In the genomic region with DNA sequence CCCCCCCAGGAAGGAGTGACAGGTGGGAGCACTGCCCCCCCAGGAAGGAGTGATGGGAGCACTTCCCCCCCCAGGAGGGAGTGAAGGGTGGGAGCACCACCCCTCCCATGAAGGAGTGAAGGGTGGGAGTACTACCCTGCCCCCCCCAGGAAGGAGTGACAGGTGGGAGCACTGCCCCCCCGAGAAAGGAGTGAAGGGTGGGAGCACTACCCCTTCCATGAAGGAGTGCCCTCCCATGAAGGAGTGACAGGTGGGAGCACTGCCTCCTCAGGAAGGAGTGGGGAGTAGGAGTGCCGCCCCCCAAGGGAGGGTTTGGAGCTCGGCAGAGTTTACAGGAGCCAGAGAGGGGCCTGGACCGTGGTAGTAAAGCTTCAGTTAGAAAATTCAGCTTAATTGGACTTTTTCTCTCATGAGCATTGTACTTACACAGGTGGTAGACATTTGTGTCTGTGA, we compare ENCODE assay signal across 18 cellular contexts.
"Had no signal": no experiment of that assay in that cellular context is flagged by ENCODE, and none has a peak within 500 bp of the region (broad histone marks: within the 10 kb centered on the region; RNA-seq: fewer than 3 reads in every experiment).

No MANE protein-coding gene starts in this region.

- H3K27ac Mint-ChIP-seq: endodermal cell; nephron; stimulated activated naive CD8-positive, alpha-beta T cell treated with anti-CD3 and anti-CD28 coated beads, Interleukin-15, Interleukin-2, amounts not matched to agents 100 ng/mL and 50 ng/mL, for 24 hours had no signal

- DNase-seq: effector CD4-positive, alpha-beta T cell; endodermal cell; erythroblast; foreskin keratinocyte; left colon; left ventricle myocardium superior; mesendoderm; naive B cell; right cardiac atrium; stimulated activated CD4-positive, alpha-beta T cell treated with anti-CD3 and anti-CD28 coated beads, Interleukin-2, amount 100 ng/mL, for 48 hours; transverse colon had no signal

- H3K27ac ChIP-seq: coronary artery, foreskin keratinocyte, hepatocyte, thoracic aorta, transverse colon had no signal

- H3K27me3 ChIP-seq: foreskin keratinocyte, hepatocyte, transverse colon had no signal

- H3K4me1 Mint-ChIP-seq: endodermal cell had no signal

- H3K36me3 ChIP-seq: thoracic aorta, transverse colon had no signal

- H3K4me3 ChIP-seq: coronary artery, hepatocyte, lung, smooth muscle cell, thoracic aorta, transverse colon had no signal

- H3K4me3 Mint-ChIP-seq: endodermal cell; nephron; stimulated activated naive CD8-positive, alpha-beta T cell treated with anti-CD3 and anti-CD28 coated beads, Interleukin-15, Interleukin-2, amounts not matched to agents 100 ng/mL and 50 ng/mL, for 24 hours had no signal

- H3K9me3 ChIP-seq: thoracic aorta, transverse colon had no signal

- H3K9me3 Mint-ChIP-seq: endodermal cell; stimulated activated naive CD8-positive, alpha-beta T cell treated with anti-CD3 and anti-CD28 coated beads, Interleukin-15, Interleukin-2, amounts not matched to agents 100 ng/mL and 50 ng/mL, for 24 hours had no signal

- ATAC-seq: foreskin keratinocyte, left colon, left ventricle myocardium superior, right cardiac atrium had no signal

- H3K4me1 ChIP-seq: foreskin keratinocyte, transverse colon had no signal
